ENCODE assay signal across 25 cellular contexts in the genomic region with DNA sequence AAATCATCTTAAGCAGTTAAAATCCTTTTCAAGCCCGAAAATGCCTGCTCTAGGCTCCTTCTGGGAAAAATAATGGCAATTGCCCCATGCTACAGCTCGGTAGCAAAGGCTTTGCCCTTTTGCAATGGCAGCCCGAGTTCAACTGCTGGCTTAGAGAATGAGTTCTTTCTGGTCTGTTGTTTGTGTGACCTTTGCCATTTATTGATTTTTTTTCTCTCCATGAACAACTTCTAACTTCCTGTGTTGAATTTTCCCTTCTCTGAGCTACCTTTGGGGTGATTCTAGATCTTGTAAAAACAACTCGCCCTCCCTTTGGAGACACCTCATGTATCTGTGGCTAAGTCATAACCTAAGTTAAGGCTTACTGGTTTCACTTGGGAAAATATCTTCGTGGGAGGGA.
DNase-seq lines count a peak whose midpoint lies in the region; ATAC-seq and TF ChIP-seq lines count a peak whose summit lies in the region.
"Had no signal": no experiment of that assay in that cellular context is flagged by ENCODE, and none has a peak within 500 bp of the region (broad histone marks: within the 10 kb centered on the region; RNA-seq: fewer than 3 reads in every experiment).

No MANE protein-coding gene starts in this region.

- H3K36me3 Mint-ChIP-seq in WTC11: peaks cover 9% of the 10 kb centered on the region; the same call in 1 of the 2 replicates
- H3K36me3 Mint-ChIP-seq: activated CD4-positive, alpha-beta memory T cell treated with anti-CD3 and anti-CD28 coated beads for 36 hours; activated naive CD4-positive, alpha-beta T cell treated with anti-CD3 and anti-CD28 coated beads, Interleukin-2, amount 50 U/mL, for 24 hours had no signal

- H3K4me2 ChIP-seq in mesendoderm (ENCODE audit: low read length): no peak overlapping the region

- CTCF ChIA-PET in WTC11 (lab: Charles Lee): no interaction called here

- H2BK5ac ChIP-seq in mesendoderm (ENCODE audit: low read length): no peak overlapping the region

- no peaks in the 10 kb centered on the region for H3K79me1 ChIP-seq in mesendoderm (ENCODE audit: low read length)

- no peak overlapping the region for H3K4me3 Mint-ChIP-seq in WTC11
- H3K4me3 Mint-ChIP-seq: activated CD4-positive, alpha-beta memory T cell treated with anti-CD3 and anti-CD28 coated beads for 36 hours; activated naive CD4-positive, alpha-beta T cell treated with anti-CD3 and anti-CD28 coated beads, Interleukin-2, amount 50 U/mL, for 24 hours; activated T-helper 17 cell treated with anti-CD3 and anti-CD28 coated beads, Interleukin-2, amount 50 U/mL, for 72 hours; CD4-positive, alpha-beta T cell; stimulated activated naive CD8-positive, alpha-beta T cell treated with anti-CD3 and anti-CD28 coated beads, Interleukin-15, Interleukin-2, amounts not matched to agents 100 ng/mL and 50 ng/mL, for 24 hours had no signal

- H4K8ac ChIP-seq in mesendoderm (ENCODE audit: low read depth, low read length): no peak overlapping the region

- no peak overlapping the region for H2BK15ac ChIP-seq in mesendoderm (replicated peaks; ENCODE audit: low read depth)

- no peaks in the 10 kb centered on the region for H3K27me3 Mint-ChIP-seq in WTC11 (ENCODE audit: low read depth)
- H3K27me3 Mint-ChIP-seq: CD4-positive, alpha-beta T cell had no signal

- peaks cover 12% of the 10 kb centered on the region for H3K9me3 Mint-ChIP-seq in WTC11
- H3K9me3 Mint-ChIP-seq: activated T-helper 17 cell treated with anti-CD3 and anti-CD28 coated beads, Interleukin-2, amount 50 U/mL, for 72 hours; stimulated activated naive CD8-positive, alpha-beta T cell treated with anti-CD3 and anti-CD28 coated beads, Interleukin-15, Interleukin-2, amounts not matched to agents 100 ng/mL and 50 ng/mL, for 24 hours had no signal

- peak overlapping the region; percentile 12 for H2BK120ac ChIP-seq in mesendoderm (ENCODE audit: low read depth, low read length)

- H3K4me1 Mint-ChIP-seq in WTC11: peaks cover 36% of the 10 kb centered on the region
- H3K4me1 Mint-ChIP-seq: activated naive CD4-positive, alpha-beta T cell treated with anti-CD3 and anti-CD28 coated beads, Interleukin-2, amount 50 U/mL, for 24 hours; activated T-helper 17 cell treated with anti-CD3 and anti-CD28 coated beads, Interleukin-2, amount 50 U/mL, for 72 hours had no signal

- peaks cover 2% of the 10 kb centered on the region for H3K4me1 ChIP-seq in mesendoderm (ENCODE audit: control insufficient read depth, low read depth, low read length)
- H3K4me1 ChIP-seq: breast epithelium, lower lobe of right lung, prostate gland had no signal

- no peak overlapping the region for H2AK5ac ChIP-seq in mesendoderm (ENCODE audit: low read length)

- no peak overlapping the region for H4K5ac ChIP-seq in mesendoderm (ENCODE audit: low read length)

- DNase-seq in NCI-H2227 (lab: John Stamatoyannopoulos, UW; ENCODE audit: unreplicated experiment) (peak; percentile 2), NCI-H2227 treated with DMSO at 0.1 percent for 48 hours (lab: John Stamatoyannopoulos, UW) (no peak), WTC11 (ENCODE audit: low spot score) (no peak), mesendoderm (no peak), H4 (ENCODE audit: low spot score) (no peak)
- DNase-seq: 8988T; activated CD4-positive, alpha-beta memory T cell treated with anti-CD3 and anti-CD28 coated beads for 36 hours; amygdala; CD4-positive, alpha-beta T cell; DMS79; erythroblast; HCEC 1CT; lower lobe of right lung; NCI-H1092 treated with DMSO at 0.1 percent for 48 hours; NCI-H2029 treated with DMSO at 0.1 percent for 48 hours; NCI-H226 had no signal

- POLR2A ChIA-PET in WTC11 (lab: Charles Lee): interaction anchor here (0.6 kb wide), 1 partner anchor 57 kb away, joined by 3 read pairs; no protein-coding TSS in a partner anchor

- no peak overlapping the region for H3K18ac ChIP-seq in mesendoderm (ENCODE audit: low read length)

- no peak overlapping the region for H3K9ac ChIP-seq in mesendoderm (ENCODE audit: low read length)

- no peaks in the 10 kb centered on the region for H3K27me3 ChIP-seq in mesendoderm (ENCODE audit: insufficient read depth, low read length, poor library complexity)
- H3K27me3 ChIP-seq: breast epithelium had no signal

- H3K27ac Mint-ChIP-seq in WTC11: no peak overlapping the region
- H3K27ac Mint-ChIP-seq: activated CD4-positive, alpha-beta memory T cell treated with anti-CD3 and anti-CD28 coated beads for 36 hours; activated naive CD4-positive, alpha-beta T cell treated with anti-CD3 and anti-CD28 coated beads, Interleukin-2, amount 50 U/mL, for 24 hours; activated T-helper 17 cell treated with anti-CD3 and anti-CD28 coated beads, Interleukin-2, amount 50 U/mL, for 72 hours; CD4-positive, alpha-beta T cell; stimulated activated naive CD8-positive, alpha-beta T cell treated with anti-CD3 and anti-CD28 coated beads, Interleukin-15, Interleukin-2, amounts not matched to agents 100 ng/mL and 50 ng/mL, for 24 hours had no signal

- no peak overlapping the region for H3K56ac ChIP-seq in mesendoderm (ENCODE audit: low read length)

- no peaks in the 10 kb centered on the region for H3K79me2 ChIP-seq in mesendoderm (ENCODE audit: control insufficient read depth, insufficient read depth, low read length)

- ATAC-seq in WTC11: no peak
- ATAC-seq in HG03520 (IDR thresholded peaks at IDR 0.05; ENCODE audit: unreplicated experiment): no peak
- ATAC-seq in HG03135 (IDR thresholded peaks at IDR 0.05; ENCODE audit: unreplicated experiment): no peak
- ATAC-seq in HG03457 (IDR thresholded peaks at IDR 0.05; ENCODE audit: unreplicated experiment): no peak
- ATAC-seq: activated CD4-positive, CD25-positive, alpha-beta regulatory T cell treated with anti-CD3 and anti-CD28 coated beads, Interleukin-2, amount 50 U/mL, for 24 hours; activated T-helper 17 cell treated with anti-CD3 and anti-CD28 coated beads, Interleukin-2, amount 50 U/mL, for 72 hours; lower lobe of right lung had no signal

- TF ChIP-seq CTCF in WTC11 (IDR thresholded peaks at IDR 0.05): no peak

- H3K4me3 ChIP-seq in mesendoderm (ENCODE audit: low read length): no peak overlapping the region
- H3K4me3 ChIP-seq: breast epithelium, lower lobe of right lung, prostate gland had no signal

- H3K4ac ChIP-seq in mesendoderm (ENCODE audit: low read depth, low read length): no peak overlapping the region

- WGBS in mesendoderm (ENCODE audit: extremely low coverage, insufficient coverage, low lambda C conversion rate): no CpG with 5 or more reads among the region's 5 CpGs

- no peak overlapping the region for H3K27ac ChIP-seq in mesendoderm (ENCODE audit: low read depth, low read length)
- H3K27ac ChIP-seq: breast epithelium, lower lobe of right lung, prostate gland had no signal

- H3K23ac ChIP-seq in mesendoderm (ENCODE audit: low read length): no peak overlapping the region

- no peaks in the 10 kb centered on the region for H3K36me3 ChIP-seq in mesendoderm (ENCODE audit: control insufficient read depth, insufficient read depth, low read length)
- H3K36me3 ChIP-seq: breast epithelium, lower lobe of right lung, prostate gland had no signal

TF ChIP-seq in WTC11, 78 proteins besides CTCF, POLR2A, EP300 and RAD21:
- TF ChIP-seq GABPB1 (CRISPR knock-in tag; IDR thresholded peaks at IDR 0.05) (peak; percentile 23; the same call in 1 of the 2 replicates), HMGA2 (CRISPR knock-in tag; IDR thresholded peaks at IDR 0.05) (no peak), JUN (CRISPR knock-in tag; IDR thresholded peaks at IDR 0.05) (no peak), ELF4 (CRISPR knock-in tag; IDR thresholded peaks at IDR 0.05; ENCODE audit: low read depth) (no peak), ZNF263 (CRISPR knock-in tag; IDR thresholded peaks at IDR 0.05; ENCODE audit: low read depth) (no peak), FOXK1 (CRISPR knock-in tag; IDR thresholded peaks at IDR 0.05) (no peak)
